ENCODE assay signal across 9 cellular contexts in the genomic region with DNA sequence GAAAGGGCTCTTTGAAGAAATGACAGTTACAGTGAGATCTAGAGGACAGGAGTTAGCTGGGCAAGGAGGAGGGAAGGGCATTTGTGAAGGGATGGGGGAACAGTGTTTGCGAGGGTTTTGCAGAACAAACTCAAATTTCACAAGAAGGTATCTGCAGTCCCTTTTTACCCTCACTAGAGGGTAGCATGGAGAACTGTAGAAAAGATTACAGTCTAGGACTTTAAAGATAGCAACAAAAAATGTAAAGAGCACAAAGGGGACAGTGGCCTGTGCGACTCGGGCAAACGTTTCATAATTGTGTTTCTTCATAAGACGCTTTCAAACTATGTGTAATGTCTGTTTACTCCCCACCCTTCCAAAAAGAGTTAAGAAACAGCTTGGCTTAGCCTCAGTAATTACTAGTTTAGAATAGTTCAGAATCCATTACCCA. TPM values are rescaled to one million over a fixed set of nuclear protein-coding genes. Genes with fewer than 3 reads are reported as not detected.
A peak's percentile ranks its signal among the peaks of the same experiment; 100 is the strongest.
DNase-seq lines count a peak whose midpoint lies in the region; ATAC-seq and TF ChIP-seq lines count a peak whose summit lies in the region.
"Had no signal": no experiment of that assay in that cellular context is flagged by ENCODE, and none has a peak within 500 bp of the region (broad histone marks: within the 10 kb centered on the region; RNA-seq: fewer than 3 reads in every experiment).

No MANE protein-coding gene starts in this region.

- no peak overlapping the region for H2AFZ ChIP-seq in Loucy (ENCODE audit: low read length)

- no peak overlapping the region for H3K4me2 ChIP-seq in Loucy (ENCODE audit: low read depth, low read length, poor library complexity, severe bottlenecking)

- CTCF ChIA-PET in activated CD4-positive, alpha-beta memory T cell treated with anti-CD3 and anti-CD28 coated beads for 36 hours (lab: Charles Lee), result no interaction called here

- ATAC-seq in aorta (ENCODE audit: low FRiP score), result peak; percentile 56
- ATAC-seq in HG03521 (IDR thresholded peaks at IDR 0.05; ENCODE audit: unreplicated experiment), result no peak
- no peak for ATAC-seq in GM21576 (IDR thresholded peaks at IDR 0.05; ENCODE audit: unreplicated experiment)

- H3K9ac ChIP-seq in Loucy (ENCODE audit: low read depth, low read length, poor library complexity, severe bottlenecking), result no peak overlapping the region

- H3K4me3 Mint-ChIP-seq in activated CD4-positive, alpha-beta memory T cell treated with anti-CD3 and anti-CD28 coated beads for 36 hours, result no peak overlapping the region
- H3K4me3 Mint-ChIP-seq: T-cell had no signal

- no peaks in the 10 kb centered on the region for H3K9me3 ChIP-seq in Loucy (ENCODE audit: insufficient read depth, low read depth, low read length)
- no peaks in the 10 kb centered on the region for H3K9me3 ChIP-seq in aorta (ENCODE audit: control insufficient read depth, low read length)

- peaks cover 4% of the 10 kb centered on the region; the same call in 1 of the 2 replicates for H3K36me3 ChIP-seq in Loucy (ENCODE audit: insufficient read depth, low read length)
- H3K36me3 ChIP-seq in aorta (ENCODE audit: control insufficient read depth in 1 of 2, insufficient read depth in 2 of 2, low read length in 1 of 2), result no peaks in the 10 kb centered on the region

- H3F3A ChIP-seq in Loucy (ENCODE audit: low read depth), result no peaks in the 10 kb centered on the region

- POLR2A ChIA-PET in activated CD4-positive, alpha-beta memory T cell treated with anti-CD3 and anti-CD28 coated beads for 36 hours (lab: Charles Lee), result no interaction called here

- no peaks in the 10 kb centered on the region for H3K9me3 Mint-ChIP-seq in activated CD4-positive, alpha-beta memory T cell treated with anti-CD3 and anti-CD28 coated beads for 36 hours
- H3K9me3 Mint-ChIP-seq: T-cell had no signal

- 32 to 35% methylated on average over 5 of the region's 5 CpGs for WGBS in aorta, 2 donors

- H3K27me3 ChIP-seq in Loucy (ENCODE audit: insufficient read depth, low read length, poor library complexity, severe bottlenecking), result no peaks in the 10 kb centered on the region
- H3K27me3 ChIP-seq in aorta (ENCODE audit: control insufficient read depth in 1 of 2, insufficient read depth in 2 of 2, low read length in 1 of 2), result no peaks in the 10 kb centered on the region

- no peaks in the 10 kb centered on the region for H3K27me3 Mint-ChIP-seq in activated CD4-positive, alpha-beta memory T cell treated with anti-CD3 and anti-CD28 coated beads for 36 hours
- H3K27me3 Mint-ChIP-seq: T-cell had no signal

- H3K27ac Mint-ChIP-seq in activated CD4-positive, alpha-beta memory T cell treated with anti-CD3 and anti-CD28 coated beads for 36 hours, result peak overlapping the region; percentile 32
- H3K27ac Mint-ChIP-seq: T-cell had no signal

- H3K79me2 ChIP-seq in Loucy (ENCODE audit: insufficient read depth, low read length), result no peaks in the 10 kb centered on the region

- no peaks in the 10 kb centered on the region for H4K20me1 ChIP-seq in Loucy (ENCODE audit: insufficient read depth, low read length, poor library complexity, severe bottlenecking)

- TF ChIP-seq CTCF in Loucy (conservative IDR thresholded peaks at IDR 0.05; ENCODE audit: low read length), result peak; percentile 65

- H3K4me3 ChIP-seq in Loucy (ENCODE audit: low read length, poor library complexity, severe bottlenecking) (no peak overlapping the region), aorta (ENCODE audit: low read length in 2 of 2) (no peak overlapping the region)

- no peak overlapping the region for H3K27ac ChIP-seq in aorta (ENCODE audit: low read depth in 1 of 2, low read length in 2 of 2)

- H3K4me1 Mint-ChIP-seq in activated CD4-positive, alpha-beta memory T cell treated with anti-CD3 and anti-CD28 coated beads for 36 hours (ENCODE audit: low read depth), result peaks cover 41% of the 10 kb centered on the region

- H3K4me1 ChIP-seq in Loucy (ENCODE audit: insufficient read depth, low read length, poor library complexity, severe bottlenecking), result peaks cover 4% of the 10 kb centered on the region
- no peaks in the 10 kb centered on the region for H3K4me1 ChIP-seq in aorta (ENCODE audit: control insufficient read depth in 1 of 2, insufficient read depth in 2 of 2, low read length in 2 of 2)

- intact Hi-C loops in activated CD4-positive, alpha-beta memory T cell treated with anti-CD3 and anti-CD28 coated beads for 36 hours (cut with micrococcal nuclease), result no loop called here
- intact Hi-C loops in aorta (cut with DNase I), result loop anchor here in 1 of 2 donors (5.0 kb wide), 1 partner anchor 315 kb away; no protein-coding TSS in a partner anchor

- peaks cover 32% of the 10 kb centered on the region for H3K36me3 Mint-ChIP-seq in activated CD4-positive, alpha-beta memory T cell treated with anti-CD3 and anti-CD28 coated beads for 36 hours

- H3K9me2 ChIP-seq in Loucy (replicated peaks; ENCODE audit: low read depth, low read length), result no peaks in the 10 kb centered on the region

- DNase-seq in GDM1 (lab: John Stamatoyannopoulos, UW) (peak; percentile 32), kidney tubule cell (ENCODE audit: low spot score) (peak; percentile 32), aorta (no peak), middle frontal gyrus (ENCODE audit: extremely low spot score, low spot score) (no peak)
- DNase-seq in activated CD4-positive, alpha-beta memory T cell treated with anti-CD3 and anti-CD28 coated beads for 36 hours, result no peak

RNA-seq across cellular contexts. Expression of a gene that starts 21.2 kb away (rescaled TPM):
- 100 to 1,000 TPM; 141 to 147 TPM for total RNA-seq in activated CD4-positive, alpha-beta memory T cell treated with anti-CD3 and anti-CD28 coated beads for 36 hours
- 100 to 1,000 TPM in 1 of 2 donors, 10 to 100 TPM in 1; 92.5 to 102 TPM for total RNA-seq in aorta
- polyA plus RNA-seq in aorta, result 10 to 100 TPM; 18.0 to 51.7 TPM

RNA-seq across cellular contexts. Expression of a gene that starts 59.5 kb away (rescaled TPM):
- 10 to 100 TPM; 38.9 to 39.4 TPM for total RNA-seq in activated CD4-positive, alpha-beta memory T cell treated with anti-CD3 and anti-CD28 coated beads for 36 hours
- 10 to 100 TPM; 26.6 to 28.0 TPM for total RNA-seq in aorta
- polyA plus RNA-seq in aorta, result 10 to 100 TPM; 12.9 to 19.8 TPM

Comparison
In these comparisons a context has a peak if more than half of its experiments do, and no peak if none do; other contexts are left out.
1. DNase-seq: peak in GDM1 (single experiment) and kidney tubule cell (single experiment); none in activated CD4-positive, alpha-beta memory T cell treated with anti-CD3 and anti-CD28 coated beads for 36 hours (single experiment), aorta (0 of 2) and middle frontal gyrus (single experiment).